Comparison of ENCODE assay signal across 9 cellular contexts in genomic region chr6:95280690-95281273, GRCh38.
DNase-seq lines count a peak whose midpoint lies in the region; ATAC-seq and TF ChIP-seq lines count a peak whose summit lies in the region.
"Had no signal": no experiment of that assay in that cellular context is flagged by ENCODE, and none has a peak within 500 bp of the region (broad histone marks: within the 10 kb centered on the region; RNA-seq: fewer than 3 reads in every experiment).

No MANE protein-coding gene starts in this region.

- peak overlapping the region in 1 of 2 donors; percentile 21 for H3K27ac Mint-ChIP-seq in stimulated activated naive CD8-positive, alpha-beta T cell treated with anti-CD3 and anti-CD28 coated beads, Interleukin-15, amount 100 ng/mL, for 72 hours

- H3K4me1 ChIP-seq in PC-3 (ENCODE audit: insufficient read depth, low read length) (no peaks in the 10 kb centered on the region), foreskin keratinocyte (no peaks in the 10 kb centered on the region)
- H3K4me1 ChIP-seq: Caco-2 had no signal

- H3K4me3 ChIP-seq in AG04450 (ENCODE audit: low read depth, low read length) (no peak overlapping the region), PC-3 (ENCODE audit: low read length) (no peak overlapping the region)

- H3K9me3 ChIP-seq in AG04450 (ENCODE audit: control insufficient read depth, insufficient read depth, low read length) (no peaks in the 10 kb centered on the region), PC-3 (ENCODE audit: low read length) (no peaks in the 10 kb centered on the region)
- H3K9me3 ChIP-seq: Caco-2 had no signal

- 0 out of 2 replicates have a peak, but pooled peaks have one; percentile 40 for ATAC-seq in PC-3
- peak; percentile 19 for ATAC-seq in foreskin keratinocyte
- no peak for ATAC-seq in stimulated activated naive CD8-positive, alpha-beta T cell treated with anti-CD3 and anti-CD28 coated beads, Interleukin-15, amount 100 ng/mL, for 72 hours

- H3K9me2 ChIP-seq in PC-3 (replicated peaks; ENCODE audit: low read length), result no peaks in the 10 kb centered on the region

- TF ChIP-seq CTCF in AG04450 (IDR thresholded peaks at IDR 0.05; ENCODE audit: low read depth, low read length) (peak; percentile 34), PC-3 (conservative IDR thresholded peaks at IDR 0.05; ENCODE audit: low read depth, low read length) (peak; percentile 32; the same call in 1 of the 2 replicates), foreskin keratinocyte (conservative IDR thresholded peaks at IDR 0.05) (peak; percentile 58)

- H2AFZ ChIP-seq in PC-3 (ENCODE audit: low read length), result no peak overlapping the region

- no peaks in the 10 kb centered on the region for H3K36me3 ChIP-seq in PC-3 (ENCODE audit: low read depth, low read length)

- no peak overlapping the region for H3K4me3 Mint-ChIP-seq in stimulated activated naive CD8-positive, alpha-beta T cell treated with anti-CD3 and anti-CD28 coated beads, Interleukin-15, amount 100 ng/mL, for 72 hours

- H3K27me3 ChIP-seq in AG04450 (ENCODE audit: control insufficient read depth, insufficient read depth, low read length) (no peaks in the 10 kb centered on the region), PC-3 (ENCODE audit: low read length) (no peaks in the 10 kb centered on the region), foreskin keratinocyte (no peaks in the 10 kb centered on the region)

- H3K27ac ChIP-seq in AG04450 (ENCODE audit: low read depth, low read length) (no peak overlapping the region), PC-3 (ENCODE audit: low read length) (no peak overlapping the region), foreskin keratinocyte (no peak overlapping the region)

- H3K4me2 ChIP-seq in PC-3 (ENCODE audit: low read length), result no peak overlapping the region

- DNase-seq in AG04450 (ENCODE audit: low read depth, low spot score) (no peak), HT1080 (ENCODE audit: low read depth) (peak; percentile 32), PC-3 (peak; percentile 7), foreskin keratinocyte (peak in 1 of 2 donors; percentile 45), superior temporal gyrus (ENCODE audit: extremely low spot score) (no peak)
- DNase-seq in activated CD4-positive, CD25-positive, alpha-beta regulatory T cell (lab: John Stamatoyannopoulos, UW), result no peak
- DNase-seq in stimulated activated naive CD8-positive, alpha-beta T cell treated with anti-CD3 and anti-CD28 coated beads, Interleukin-15, amount 100 ng/mL, for 72 hours, result no peak
- DNase-seq in stimulated activated naive CD4-positive, alpha-beta T cell treated with Interleukin-2 at 50 U/mL for 16 hours (lab: John Stamatoyannopoulos, UW), result no peak

- H3F3A ChIP-seq in PC-3 (ENCODE audit: low read length, unreplicated experiment), result no peaks in the 10 kb centered on the region

- POLR2A ChIA-PET in AG04450 (lab: Yijun Ruan, JAX) (no interaction called here), PC-3 (lab: Charles Lee; ENCODE audit: unreplicated experiment) (no interaction called here)

- no peaks in the 10 kb centered on the region for H3K27me3 Mint-ChIP-seq in stimulated activated naive CD8-positive, alpha-beta T cell treated with anti-CD3 and anti-CD28 coated beads, Interleukin-15, amount 100 ng/mL, for 72 hours

- H4K20me1 ChIP-seq in PC-3 (ENCODE audit: low read length), result no peaks in the 10 kb centered on the region

- no peak overlapping the region for H3K9ac ChIP-seq in PC-3 (ENCODE audit: low read length)

- intact Hi-C loops in PC-3 (cut with micrococcal nuclease), result loop anchor here (2.0 kb wide), 1 partner anchor 78 kb away; no protein-coding TSS in a partner anchor

- CTCF ChIA-PET in AG04450 (lab: Charles Lee) (interaction anchor here (1.0 to 1.6 kb wide), 3 partner anchors 9 to 78 kb away, joined by 3 to 25 read pairs (median 3); no protein-coding TSS in a partner anchor), PC-3 (lab: Charles Lee) (no interaction called here)

- no peaks in the 10 kb centered on the region for H3K79me2 ChIP-seq in PC-3 (ENCODE audit: low read length)

- no TSS peak for BruUV-seq in PC-3 (replicated peaks; lab: Mats Ljungman, UMichigan)

- H3K9me3 Mint-ChIP-seq in stimulated activated naive CD8-positive, alpha-beta T cell treated with anti-CD3 and anti-CD28 coated beads, Interleukin-15, amount 100 ng/mL, for 72 hours, result peaks cover 0 to 11% of the 10 kb centered on the region in 2 donors

- H3K4me1 Mint-ChIP-seq in stimulated activated naive CD8-positive, alpha-beta T cell treated with anti-CD3 and anti-CD28 coated beads, Interleukin-15, amount 100 ng/mL, for 72 hours, result no peaks in the 10 kb centered on the region

Comparison
In these comparisons a context has a peak if more than half of its experiments do, and no peak if none do; other contexts are left out.
1. DNase-seq: peak in HT1080 (single experiment) and PC-3 (single experiment); none in AG04450 (single experiment), activated CD4-positive, CD25-positive, alpha-beta regulatory T cell (0 of 4), superior temporal gyrus (single experiment), stimulated activated naive CD8-positive, alpha-beta T cell treated with anti-CD3 and anti-CD28 coated beads, Interleukin-15, amount 100 ng/mL, for 72 hours (0 of 2) and stimulated activated naive CD4-positive, alpha-beta T cell treated with Interleukin-2 at 50 U/mL for 16 hours (single experiment).
2. Peak in every context shown above with its lines, with median percentiles within 50 percentile points of each other: CTCF ChIP-seq.